ENCODE assay signal across 8 cellular contexts in the genomic region with DNA sequence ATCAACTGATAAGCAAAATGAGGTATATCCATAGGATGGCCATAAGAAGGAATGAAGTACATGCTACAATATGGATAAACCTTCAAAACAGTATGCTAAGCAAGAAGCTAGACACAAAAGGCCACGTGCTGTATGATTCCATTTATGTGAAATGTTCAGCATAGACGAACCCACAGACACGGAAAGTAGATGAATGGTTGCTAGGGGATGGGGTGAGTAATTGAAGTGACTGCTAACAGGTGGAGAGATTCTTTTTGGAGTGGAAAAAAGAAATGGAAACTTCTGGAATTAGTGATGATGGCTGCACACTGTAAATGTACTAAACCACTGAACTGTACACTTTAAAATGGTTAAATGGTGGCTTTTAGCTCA. TPM values are rescaled to one million over a fixed set of nuclear protein-coding genes. Genes with fewer than 3 reads are reported as not detected.
DNase-seq lines count a peak whose midpoint lies in the region; ATAC-seq and TF ChIP-seq lines count a peak whose summit lies in the region.

No MANE protein-coding gene starts in this region.

- no peak for TF ChIP-seq CTCF in CD4-positive, alpha-beta T cell (IDR thresholded peaks at IDR 0.05)
- no peak for TF ChIP-seq CTCF in osteoblast (IDR thresholded peaks at IDR 0.05; ENCODE audit: extremely low read depth, low read depth, low read length)

- H2AFZ ChIP-seq in osteoblast (ENCODE audit: low read length) = peak overlapping the region; percentile 75

- H3K79me2 ChIP-seq in osteoblast (ENCODE audit: insufficient read depth, low read length) = no peaks in the 10 kb centered on the region

- H3K27me3 Mint-ChIP-seq in CD4-positive, alpha-beta T cell = no peaks in the 10 kb centered on the region
- H3K27me3 Mint-ChIP-seq in effector memory CD8-positive, alpha-beta T cell = peaks cover 0 to 6% of the 10 kb centered on the region in 2 donors

- peak overlapping the region; percentile 78 for H3K4me3 Mint-ChIP-seq in CD4-positive, alpha-beta T cell
- peak overlapping the region; percentile 62 to 80 for H3K4me3 Mint-ChIP-seq in effector memory CD8-positive, alpha-beta T cell

- CTCF ChIA-PET in CD4-positive, alpha-beta T cell (lab: Charles Lee) = interaction anchor here (1.0 to 1.9 kb wide), 4 partner anchors 9 to 112 kb away, joined by 3 to 10 read pairs (median 4); no protein-coding TSS in a partner anchor

- no peaks in the 10 kb centered on the region for H3K9me3 ChIP-seq in CD4-positive, alpha-beta T cell (ENCODE audit: control insufficient read depth, low read length)
- H3K9me3 ChIP-seq in osteoblast (ENCODE audit: low read depth, low read length) (no peaks in the 10 kb centered on the region), aorta (ENCODE audit: control insufficient read depth, low read length) (no peaks in the 10 kb centered on the region)

- no peak for DNase-seq in CD4-positive, alpha-beta T cell
- DNase-seq in M059J (ENCODE audit: low read depth) = peak; percentile 41
- no peak for DNase-seq in effector memory CD8-positive, alpha-beta T cell
- no peak for DNase-seq in osteoblast (ENCODE audit: insufficient read length, low spot score, missing footprints)
- no peak for DNase-seq in globus pallidus (ENCODE audit: low spot score)
- no peak for DNase-seq in aorta

- peak overlapping the region; percentile 75 for H3K4me3 ChIP-seq in osteoblast (ENCODE audit: insufficient read depth, low read length)
- no peak overlapping the region for H3K4me3 ChIP-seq in aorta (ENCODE audit: low read length in 2 of 2)

- H3K4me1 ChIP-seq in osteoblast (ENCODE audit: insufficient read depth, low read length) = peaks cover 6% of the 10 kb centered on the region
- H3K4me1 ChIP-seq in aorta (ENCODE audit: control insufficient read depth in 1 of 2, insufficient read depth in 2 of 2, low read length in 2 of 2) = no peaks in the 10 kb centered on the region

- H3K27ac Mint-ChIP-seq in CD4-positive, alpha-beta T cell = peak overlapping the region; percentile 73
- peak overlapping the region in 1 of 2 donors; percentile 29 for H3K27ac Mint-ChIP-seq in effector memory CD8-positive, alpha-beta T cell

- H4K20me1 ChIP-seq in osteoblast (ENCODE audit: insufficient read depth, low read length) = no peaks in the 10 kb centered on the region

- H3K36me3 ChIP-seq in osteoblast (ENCODE audit: insufficient read depth, low read length) = peaks cover 33% of the 10 kb centered on the region
- peaks cover 2 to 9% of the 10 kb centered on the region in 2 donors for H3K36me3 ChIP-seq in aorta (ENCODE audit: control insufficient read depth in 1 of 2, insufficient read depth in 2 of 2, low read length in 1 of 2)

- no peak for ATAC-seq in CD4-positive, alpha-beta T cell (ENCODE audit: poor library complexity)
- no peak for ATAC-seq in effector memory CD8-positive, alpha-beta T cell (replicated peaks)
- no peak for ATAC-seq in HG02970 (IDR thresholded peaks at IDR 0.05; ENCODE audit: low FRiP score, unreplicated experiment)
- no peak for ATAC-seq in GM21825 (IDR thresholded peaks at IDR 0.05; ENCODE audit: unreplicated experiment)
- no peak for ATAC-seq in aorta (ENCODE audit: low FRiP score)

- WGBS in aorta, 2 donors = 73 to 74% methylated on average over 3 of the region's 3 CpGs

- H3K9me3 Mint-ChIP-seq in CD4-positive, alpha-beta T cell = peaks cover 3% of the 10 kb centered on the region
- H3K9me3 Mint-ChIP-seq in effector memory CD8-positive, alpha-beta T cell = no peaks in the 10 kb centered on the region

- peaks cover 20% of the 10 kb centered on the region for H3K4me1 Mint-ChIP-seq in CD4-positive, alpha-beta T cell (ENCODE audit: low read depth)
- peaks cover 10 to 17% of the 10 kb centered on the region in 2 donors for H3K4me1 Mint-ChIP-seq in effector memory CD8-positive, alpha-beta T cell (ENCODE audit: low read depth in 2 of 2)

- H3K27ac ChIP-seq in CD4-positive, alpha-beta T cell (ENCODE audit: low read depth, low read length) = no peak overlapping the region
- H3K27ac ChIP-seq in osteoblast (ENCODE audit: low read depth, low read length) = peak overlapping the region; percentile 25
- H3K27ac ChIP-seq in aorta (ENCODE audit: low read depth in 1 of 2, low read length in 2 of 2) = no peak overlapping the region

- no peaks in the 10 kb centered on the region for H3K27me3 ChIP-seq in CD4-positive, alpha-beta T cell (ENCODE audit: control insufficient read depth, insufficient read depth, low read length)
- peaks cover 5% of the 10 kb centered on the region for H3K27me3 ChIP-seq in osteoblast (ENCODE audit: insufficient read depth, low read length)
- H3K27me3 ChIP-seq in aorta (ENCODE audit: control insufficient read depth in 1 of 2, insufficient read depth in 2 of 2, low read length in 1 of 2) = no peaks in the 10 kb centered on the region

- POLR2A ChIA-PET in CD4-positive, alpha-beta T cell (lab: Charles Lee) = interaction anchor here (1.0 to 4.8 kb wide), 3 partner anchors 10 to 113 kb away, joined by 3 to 62 read pairs (median 10); partner anchors contain the start of genes IFT122 and MBD4

- peak overlapping the region; percentile 97 for H3K4me2 ChIP-seq in osteoblast (ENCODE audit: insufficient read depth, low read length)

- intact Hi-C loops in CD4-positive, alpha-beta T cell (cut with DNase I, micrococcal nuclease) = loop anchor here in 1 of 2 experiments (2.0 kb wide), 1 partner anchor 30 kb away; no protein-coding TSS in a partner anchor
- intact Hi-C loops in aorta (cut with DNase I) = no loop called here

- peaks cover 42% of the 10 kb centered on the region for H3K36me3 Mint-ChIP-seq in CD4-positive, alpha-beta T cell (ENCODE audit: low read depth)
- H3K36me3 Mint-ChIP-seq in effector memory CD8-positive, alpha-beta T cell (ENCODE audit: insufficient read depth) = peaks cover 55% of the 10 kb centered on the region

RNA-seq across cellular contexts. Expression of gene EFCAB12, which starts 0.6 kb away (rescaled TPM):
- 1 to 10 TPM; 3.2 to 3.4 TPM for total RNA-seq in CD4-positive, alpha-beta T cell
- not detected in 2 replicates for total RNA-seq in M059J (2014; rRNA removed; shearing (Covaris generic))
- under 0.01 TPM in 2 replicates for total RNA-seq in osteoblast
- under 1 TPM; 0.10 to 0.36 TPM for total RNA-seq in aorta
- polyA plus RNA-seq in aorta = under 1 TPM in 1 of 2 donors, not detected in 1; 0.25 TPM

RNA-seq across cellular contexts. Expression of gene MBD4, which starts 10.7 kb away (rescaled TPM):
- 10 to 100 TPM; 62.0 to 63.9 TPM for total RNA-seq in CD4-positive, alpha-beta T cell
- total RNA-seq in M059J (2014; rRNA removed; shearing (Covaris generic)) = 43.2 and 48.2 TPM in 2 replicates
- 37.1 and 41.3 TPM in 2 replicates for total RNA-seq in osteoblast
- 10 to 100 TPM; 23.9 to 31.2 TPM for total RNA-seq in aorta
- 10 to 100 TPM; 18.7 to 28.7 TPM for polyA plus RNA-seq in aorta

RNA-seq across cellular contexts. Expression of gene IFT122, which starts 11.0 kb away (rescaled TPM):
- total RNA-seq in CD4-positive, alpha-beta T cell = 10 to 100 TPM; 22.7 to 26.7 TPM
- total RNA-seq in M059J (2014; rRNA removed; shearing (Covaris generic)) = 8.5 and 14.7 TPM in 2 replicates
- total RNA-seq in osteoblast = 30.4 and 30.6 TPM in 2 replicates
- 10 to 100 TPM; 30.8 to 33.5 TPM for total RNA-seq in aorta
- 10 to 100 TPM; 10.1 to 41.2 TPM for polyA plus RNA-seq in aorta
